ENCODE assay signal across 29 cellular contexts in genomic region chr20:53102361-53102760, GRCh38.
"Had no signal": no experiment of that assay in that cellular context is flagged by ENCODE, and none has a peak within 500 bp of the region (broad histone marks: within the 10 kb centered on the region; RNA-seq: fewer than 3 reads in every experiment).

No MANE protein-coding gene starts in this region.

- H3K4me1 ChIP-seq: parathyroid adenoma, psoas muscle, testis, tibial artery, transverse colon, upper lobe of right lung, uterus had no signal

- H3K27ac Mint-ChIP-seq: natural killer cell; neural progenitor cell; progenitor cell of endocrine pancreas; stimulated activated effector memory CD8-positive, alpha-beta T cell treated with anti-CD3 and anti-CD28 coated beads, Interleukin-12 subunit alpha, Interleukin-12 subunit beta, amount 100 ng/mL, for 72 hours; stimulated activated naive B cell treated with anti-CD40 and anti-IgM and Interleukin-4, amounts not matched to agents 10 μg/mL and 1 μg/mL and 100 μg/mL, for 72 hours; stimulated activated naive CD8-positive, alpha-beta T cell treated with anti-CD3 and anti-CD28 coated beads, Interleukin-15, Interleukin-2, amounts not matched to agents 100 ng/mL and 50 ng/mL, for 24 hours; type B pancreatic cell had no signal

- H3K4me2 ChIP-seq: neural progenitor cell had no signal

- H3K9ac ChIP-seq: neural progenitor cell, parathyroid adenoma had no signal

- H3K4me1 Mint-ChIP-seq: natural killer cell; stimulated activated effector memory CD8-positive, alpha-beta T cell treated with anti-CD3 and anti-CD28 coated beads, Interleukin-12 subunit alpha, Interleukin-12 subunit beta, amount 100 ng/mL, for 72 hours; stimulated activated naive B cell treated with anti-CD40 and anti-IgM and Interleukin-4, amounts not matched to agents 10 μg/mL and 1 μg/mL and 100 μg/mL, for 72 hours had no signal

- H3K36me3 ChIP-seq: neural progenitor cell, ovary, sigmoid colon, suprapubic skin, tibial artery, transverse colon, upper lobe of right lung, uterus had no signal

- H3K9me3 ChIP-seq: ovary, psoas muscle, sigmoid colon, suprapubic skin, testis, tibial artery, transverse colon, upper lobe of right lung, uterus had no signal

- H3K4me3 Mint-ChIP-seq: naive thymus-derived CD4-positive, alpha-beta T cell; natural killer cell; nephron; neural progenitor cell; stimulated activated effector memory CD8-positive, alpha-beta T cell treated with anti-CD3 and anti-CD28 coated beads, Interleukin-12 subunit alpha, Interleukin-12 subunit beta, amount 100 ng/mL, for 72 hours; stimulated activated naive B cell treated with anti-CD40 and anti-IgM and Interleukin-4, amounts not matched to agents 10 μg/mL and 1 μg/mL and 100 μg/mL, for 72 hours; stimulated activated naive CD8-positive, alpha-beta T cell treated with anti-CD3 and anti-CD28 coated beads, Interleukin-15, Interleukin-2, amounts not matched to agents 100 ng/mL and 50 ng/mL, for 24 hours; type B pancreatic cell had no signal

- H3K79me2 ChIP-seq: parathyroid adenoma had no signal

- H3K27me3 ChIP-seq: neural progenitor cell, ovary, sigmoid colon, suprapubic skin, testis, tibial artery, transverse colon, upper lobe of right lung, uterus had no signal

- H3K4me3 ChIP-seq: neural progenitor cell, ovary, psoas muscle, sigmoid colon, suprapubic skin, testis, tibial artery, transverse colon, upper lobe of right lung, uterus had no signal

- DNase-seq: naive thymus-derived CD4-positive, alpha-beta T cell; natural killer cell; occipital lobe; ovary; posterior cingulate gyrus; psoas muscle; right cardiac atrium; sigmoid colon; small intestine; stimulated activated CD4-positive, alpha-beta T cell treated with anti-CD3 and anti-CD28 coated beads, Interleukin-15, amount 100 ng/mL, for 24 hours; stimulated activated CD4-positive, alpha-beta T cell treated with anti-CD3 and anti-CD28 coated beads, Interleukin-2, amount 100 ng/mL, for 24 hours; stimulated activated CD4-positive, alpha-beta T cell treated with anti-CD3 and anti-CD28 coated beads, Interleukin-2, amount 100 ng/mL, for 48 hours; stimulated activated CD4-positive, alpha-beta T cell treated with anti-CD3 and anti-CD28 coated beads, Interleukin-4, amount 100 ng/mL, for 24 hours; stimulated activated naive B cell treated with anti-CD40 and anti-IgM and Interleukin-4, amounts not matched to agents 10 μg/mL and 1 μg/mL and 100 μg/mL, for 72 hours; stimulated activated naive CD4-positive, alpha-beta T cell treated with Interleukin-2 at 50 U/mL for 16 hours; substantia nigra; testis; tibial artery; transverse colon; upper lobe of right lung; uterus had no signal

- H2AFZ ChIP-seq: neural progenitor cell, parathyroid adenoma had no signal

- H3K27ac ChIP-seq: neural progenitor cell, ovary, parathyroid adenoma, psoas muscle, sigmoid colon, suprapubic skin, testis, tibial artery, transverse colon, upper lobe of right lung, uterus had no signal

- H3K27me3 Mint-ChIP-seq: naive thymus-derived CD4-positive, alpha-beta T cell; progenitor cell of endocrine pancreas; type B pancreatic cell had no signal

- H3K9me3 Mint-ChIP-seq: natural killer cell; stimulated activated effector memory CD8-positive, alpha-beta T cell treated with anti-CD3 and anti-CD28 coated beads, Interleukin-12 subunit alpha, Interleukin-12 subunit beta, amount 100 ng/mL, for 72 hours had no signal

- H3K36me3 Mint-ChIP-seq: natural killer cell; neural progenitor cell; stimulated activated effector memory CD8-positive, alpha-beta T cell treated with anti-CD3 and anti-CD28 coated beads, Interleukin-12 subunit alpha, Interleukin-12 subunit beta, amount 100 ng/mL, for 72 hours; stimulated activated naive B cell treated with anti-CD40 and anti-IgM and Interleukin-4, amounts not matched to agents 10 μg/mL and 1 μg/mL and 100 μg/mL, for 72 hours had no signal
